In genomic region chr9:95007470-95007869, GRCh38 we compare ENCODE assay signal across 10 cellular contexts.
A peak's percentile ranks its signal among the peaks of the same experiment; 100 is the strongest.
DNase-seq lines count a peak whose midpoint lies in the region; ATAC-seq and TF ChIP-seq lines count a peak whose summit lies in the region.
"Had no signal": no experiment of that assay in that cellular context is flagged by ENCODE, and none has a peak within 500 bp of the region (broad histone marks: within the 10 kb centered on the region; RNA-seq: fewer than 3 reads in every experiment).

No MANE protein-coding gene starts in this region.

- H3K27ac Mint-ChIP-seq in nephron = peak overlapping the region; percentile 91 to 96 (median 94)
- no peak overlapping the region for H3K27ac Mint-ChIP-seq in activated naive CD4-positive, alpha-beta T cell treated with anti-CD3 and anti-CD28 coated beads, Interleukin-2, amount 10 ng/mL, durations not matched to agents 7 days and 5 days

- peaks cover 31% of the 10 kb centered on the region for H3K36me3 Mint-ChIP-seq in nephron (ENCODE audit: low read depth)
- H3K36me3 Mint-ChIP-seq in activated naive CD4-positive, alpha-beta T cell treated with anti-CD3 and anti-CD28 coated beads, Interleukin-2, amount 10 ng/mL, durations not matched to agents 7 days and 5 days = peaks cover 3% of the 10 kb centered on the region

- H3K27me3 ChIP-seq in ACC112 (ENCODE audit: insufficient read depth, low read length) (no peaks in the 10 kb centered on the region), Peyer's patch (no peaks in the 10 kb centered on the region)

- peak overlapping the region; percentile 96 to 97 (median 97) for H3K4me3 Mint-ChIP-seq in nephron
- no peak overlapping the region for H3K4me3 Mint-ChIP-seq in activated naive CD4-positive, alpha-beta T cell treated with anti-CD3 and anti-CD28 coated beads, Interleukin-2, amount 10 ng/mL, durations not matched to agents 7 days and 5 days

- H3K9me3 Mint-ChIP-seq in nephron = no peaks in the 10 kb centered on the region
- H3K9me3 Mint-ChIP-seq in activated naive CD4-positive, alpha-beta T cell treated with anti-CD3 and anti-CD28 coated beads, Interleukin-2, amount 10 ng/mL, durations not matched to agents 7 days and 5 days = no peaks in the 10 kb centered on the region

- H3K4me1 ChIP-seq in ACC112 (ENCODE audit: control insufficient read depth, insufficient read depth, low read length, unreplicated experiment) (peaks cover 38% of the 10 kb centered on the region), Peyer's patch (peaks cover 0 to 4% (median 0%) of the 10 kb centered on the region in 4 donors)

- CTCF ChIA-PET in activated naive CD4-positive, alpha-beta T cell treated with anti-CD3 and anti-CD28 coated beads, Interleukin-2, amount 10 ng/mL, durations not matched to agents 7 days and 5 days (lab: Charles Lee) = no interaction called here

- TF ChIP-seq CTCF in Peyer's patch (IDR thresholded peaks at IDR 0.05) = no peak
- no peak for TF ChIP-seq CTCF in epithelial cell of proximal tubule (conservative IDR thresholded peaks at IDR 0.05; ENCODE audit: low read depth, low read length)
- TF ChIP-seq CTCF in nephron (IDR thresholded peaks at IDR 0.05; ENCODE audit: unreplicated experiment in 3 of 3) = no peak

- peaks cover 56% of the 10 kb centered on the region for H3K79me2 ChIP-seq in ACC112 (ENCODE audit: control insufficient read depth, insufficient read depth, low read length, unreplicated experiment)

- H3K4me3 ChIP-seq in ACC112 (ENCODE audit: low read depth, low read length) (peak overlapping the region; percentile 96), Peyer's patch (peak overlapping the region in 2 of 4 donors; percentile 90 to 92), epithelial cell of proximal tubule (ENCODE audit: low read depth, low read length) (peak overlapping the region; percentile 77)

- no peak for ATAC-seq in GM21528 (IDR thresholded peaks at IDR 0.05; ENCODE audit: low FRiP score, unreplicated experiment)

- no peaks in the 10 kb centered on the region for H3K9me3 ChIP-seq in Peyer's patch
- H3K9me3 ChIP-seq: neutrophil had no signal

- H3K4me1 Mint-ChIP-seq in nephron = peaks cover 48% of the 10 kb centered on the region
- H3K4me1 Mint-ChIP-seq in activated naive CD4-positive, alpha-beta T cell treated with anti-CD3 and anti-CD28 coated beads, Interleukin-2, amount 10 ng/mL, durations not matched to agents 7 days and 5 days = peaks cover 22% of the 10 kb centered on the region

- H3K27ac ChIP-seq in ACC112 (ENCODE audit: low read depth, low read length) = peak overlapping the region; percentile 89
- H3K27ac ChIP-seq in Peyer's patch = peak overlapping the region; percentile 42 to 98 (median 86)
- H3K27ac ChIP-seq: neutrophil had no signal

- peaks cover 18% of the 10 kb centered on the region for H3K36me3 ChIP-seq in ACC112 (ENCODE audit: insufficient read depth, low read length)
- no peaks in the 10 kb centered on the region for H3K36me3 ChIP-seq in Peyer's patch
- H3K36me3 ChIP-seq: neutrophil had no signal

- H2AFZ ChIP-seq in ACC112 (ENCODE audit: low read length, unreplicated experiment) = no peak overlapping the region

- H3K27me3 Mint-ChIP-seq in nephron (ENCODE audit: low read depth) = peaks cover 4% of the 10 kb centered on the region
- peaks cover 46% of the 10 kb centered on the region for H3K27me3 Mint-ChIP-seq in activated naive CD4-positive, alpha-beta T cell treated with anti-CD3 and anti-CD28 coated beads, Interleukin-2, amount 10 ng/mL, durations not matched to agents 7 days and 5 days

- no peak for TF ChIP-seq POLR2A in Peyer's patch (IDR thresholded peaks at IDR 0.05)

- DNase-seq in Peyer's patch = no peak
- DNase-seq in epithelial cell of proximal tubule (ENCODE audit: low read depth) = no peak
- DNase-seq in activated naive CD4-positive, alpha-beta T cell treated with anti-CD3 and anti-CD28 coated beads, Interleukin-2, amount 10 ng/mL, durations not matched to agents 7 days and 5 days = no peak
- no peak for DNase-seq in NCI-H2196 (lab: John Stamatoyannopoulos, UW; ENCODE audit: unreplicated experiment)
- no peak for DNase-seq in 8988T
- DNase-seq: NCI-H2081 treated with DMSO at 0.1 percent for 48 hours had no signal
